In the genomic region with DNA sequence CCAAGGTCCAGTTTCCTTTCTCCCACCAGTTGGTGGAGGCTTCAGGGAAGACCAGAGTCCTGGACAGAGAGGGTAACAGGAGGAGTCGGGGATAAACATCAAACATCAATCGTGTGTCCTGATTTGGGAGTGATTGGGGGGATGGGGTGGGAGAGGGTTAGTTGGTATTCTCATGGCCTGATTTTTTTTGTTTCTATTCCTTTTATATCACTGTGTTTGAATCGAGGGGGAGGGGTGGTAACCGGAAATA, we compare ENCODE assay signal across 9 cellular contexts. TPM values are rescaled to one million over a fixed set of nuclear protein-coding genes. Genes with fewer than 3 reads are reported as not detected.
DNase-seq lines count a peak whose midpoint lies in the region; ATAC-seq and TF ChIP-seq lines count a peak whose summit lies in the region.
"Had no signal": no experiment of that assay in that cellular context is flagged by ENCODE, and none has a peak within 500 bp of the region (broad histone marks: within the 10 kb centered on the region; RNA-seq: fewer than 3 reads in every experiment).

No MANE protein-coding gene starts in this region.

- H3K4ac ChIP-seq in neuronal stem cell (ENCODE audit: low read length): no peak overlapping the region

- no peaks in the 10 kb centered on the region for H3K9me3 ChIP-seq in CD4-positive, CD25-positive, alpha-beta regulatory T cell (ENCODE audit: control insufficient read depth in 2 of 2, low read length in 2 of 2)
- H3K9me3 ChIP-seq in OCI-LY1 (ENCODE audit: low read length): no peaks in the 10 kb centered on the region
- no peaks in the 10 kb centered on the region for H3K9me3 ChIP-seq in neuronal stem cell (replicated peaks in 1 of 2; ENCODE audit: control insufficient read depth in 2 of 2, insufficient read depth in 1 of 2, low read depth in 1 of 2, low read length in 2 of 2)
- H3K9me3 ChIP-seq: MG63 had no signal

- H3K4me2 ChIP-seq in OCI-LY1 (ENCODE audit: low read length) (peak overlapping the region; percentile 86), neuronal stem cell (ENCODE audit: insufficient read depth, low read length, poor library complexity, severe bottlenecking) (peak overlapping the region; percentile 87)

- peaks cover 16% of the 10 kb centered on the region for H3K36me3 Mint-ChIP-seq in CD4-positive, CD25-positive, alpha-beta regulatory T cell

- no peaks in the 10 kb centered on the region for H3K9me2 ChIP-seq in OCI-LY1 (ENCODE audit: low read depth, low read length)

- H3K9ac ChIP-seq in OCI-LY1 (ENCODE audit: low read length) (no peak overlapping the region), neuronal stem cell (ENCODE audit: low read depth, low read length, poor library complexity) (no peak overlapping the region)

- H3K9me3 Mint-ChIP-seq in CD4-positive, CD25-positive, alpha-beta regulatory T cell: peaks cover 0 to 3% (median 0%) of the 10 kb centered on the region in 7 donors

- H4K91ac ChIP-seq in neuronal stem cell (ENCODE audit: low read depth, low read length, poor library complexity): no peak overlapping the region

- peaks cover 9 to 75% (median 47%) of the 10 kb centered on the region in 4 donors for H3K4me1 Mint-ChIP-seq in CD4-positive, CD25-positive, alpha-beta regulatory T cell

- peaks cover 60% of the 10 kb centered on the region for H3K4me1 ChIP-seq in CD4-positive, CD25-positive, alpha-beta regulatory T cell (ENCODE audit: control insufficient read depth, insufficient read depth, low read length, poor library complexity, severe bottlenecking)
- H3K4me1 ChIP-seq in OCI-LY1 (ENCODE audit: insufficient read depth, low read length, severe bottlenecking) (peaks cover 50% of the 10 kb centered on the region), neuronal stem cell (ENCODE audit: control insufficient read depth in 2 of 2, insufficient read depth in 1 of 2, low read depth in 1 of 2, low read length in 2 of 2) (peaks cover 33 to 49% of the 10 kb centered on the region in 2 donors)

- H4K8ac ChIP-seq in neuronal stem cell (ENCODE audit: low read depth, low read length): no peak overlapping the region

- peaks cover 19% of the 10 kb centered on the region for H3K36me3 ChIP-seq in CD4-positive, CD25-positive, alpha-beta regulatory T cell (ENCODE audit: control insufficient read depth, insufficient read depth, low read length)
- peaks cover 24% of the 10 kb centered on the region; the same call in 1 of the 2 replicates for H3K36me3 ChIP-seq in OCI-LY1 (ENCODE audit: insufficient read depth, low read length)
- H3K36me3 ChIP-seq in neuronal stem cell (replicated peaks in 1 of 2; ENCODE audit: control insufficient read depth in 2 of 2, insufficient read depth in 2 of 2, low read length in 2 of 2): peaks cover 22 to 35% of the 10 kb centered on the region in 2 donors

- no CpG with 5 or more reads among the region's 4 CpGs for WGBS in neuronal stem cell (ENCODE audit: extremely low coverage in 2 of 2, insufficient read length in 2 of 2, insufficient replicate concordance in 1 of 2), 2 donors

- no peak overlapping the region for H2BK12ac ChIP-seq in neuronal stem cell (ENCODE audit: low read length)

- H3F3A ChIP-seq in OCI-LY1 (ENCODE audit: insufficient read depth, low read length): 0 out of 2 replicates have a peak, but pooled peaks cover 4% of the 10 kb centered on the region

- intact Hi-C loops in dorsolateral prefrontal cortex (cut with DNase I): loop anchor here (5.0 to 10.0 kb wide), 2 partner anchors 232 to 1239 kb away; no protein-coding TSS in a partner anchor

- H3K14ac ChIP-seq in neuronal stem cell (ENCODE audit: low read length): no peak overlapping the region

- TF ChIP-seq CTCF in OCI-LY1 (IDR thresholded peaks at IDR 0.05; ENCODE audit: low read length) (no peak), dorsolateral prefrontal cortex (IDR thresholded peaks at IDR 0.05 in 54 of 56, conservative IDR thresholded peaks at IDR 0.05 in 2 of 56; ENCODE audit: low read depth in 1 of 56, partially characterized antibody in 56 of 56) (no peak)

- peak overlapping the region; percentile 92 to 100 (median 96) for H3K4me3 Mint-ChIP-seq in CD4-positive, CD25-positive, alpha-beta regulatory T cell

- no peak overlapping the region for H2BK15ac ChIP-seq in neuronal stem cell (ENCODE audit: low read length)

- no peak for ATAC-seq in CD4-positive, CD25-positive, alpha-beta regulatory T cell (ENCODE audit: low read depth in 2 of 2)
- ATAC-seq in left lobe of liver: no peak
- no peak for ATAC-seq in GM19467 (IDR thresholded peaks at IDR 0.05; ENCODE audit: unreplicated experiment)

- peaks cover 14% of the 10 kb centered on the region for H3K79me1 ChIP-seq in neuronal stem cell (ENCODE audit: low read depth, low read length)

- no peak overlapping the region for H2AK5ac ChIP-seq in neuronal stem cell (ENCODE audit: low read depth, low read length)

- H4K20me1 ChIP-seq in OCI-LY1 (ENCODE audit: insufficient read depth, low read length): no peaks in the 10 kb centered on the region

- no peak overlapping the region for H2AFZ ChIP-seq in OCI-LY1 (ENCODE audit: low read length)
- no peak overlapping the region for H2AFZ ChIP-seq in neuronal stem cell (ENCODE audit: low read length)

- H2BK120ac ChIP-seq in neuronal stem cell (ENCODE audit: low read depth, low read length): no peak overlapping the region

- H3K23ac ChIP-seq in neuronal stem cell (ENCODE audit: low read depth, low read length, poor library complexity): no peak overlapping the region

- no peak overlapping the region for H2BK5ac ChIP-seq in neuronal stem cell (ENCODE audit: low read length)

- DNase-seq in CD4-positive, CD25-positive, alpha-beta regulatory T cell: no peak
- DNase-seq in dorsolateral prefrontal cortex (no peak), neuronal stem cell (ENCODE audit: low spot score) (no peak), DMS153 treated with DMSO at 0.1 percent for 48 hours (lab: John Stamatoyannopoulos, UW; ENCODE audit: unreplicated experiment) (no peak), left lobe of liver (ENCODE audit: low spot score) (no peak), kidney glomerular epithelial cell (lab: John Stamatoyannopoulos, UW) (no peak)
- DNase-seq: MG63 had no signal

- H3K27me3 Mint-ChIP-seq in CD4-positive, CD25-positive, alpha-beta regulatory T cell: no peaks in the 10 kb centered on the region

- peak overlapping the region in 2 of 3 donors; percentile 82 to 89 for H3K27ac Mint-ChIP-seq in CD4-positive, CD25-positive, alpha-beta regulatory T cell

- H3K27me3 ChIP-seq in CD4-positive, CD25-positive, alpha-beta regulatory T cell (ENCODE audit: control insufficient read depth, insufficient read depth, low read length): no peaks in the 10 kb centered on the region
- H3K27me3 ChIP-seq in OCI-LY1 (ENCODE audit: insufficient read depth, low read length): no peaks in the 10 kb centered on the region
- no peaks in the 10 kb centered on the region for H3K27me3 ChIP-seq in dorsolateral prefrontal cortex
- H3K27me3 ChIP-seq in neuronal stem cell (ENCODE audit: control insufficient read depth in 3 of 3, insufficient read depth in 3 of 3, low read depth in 1 of 3, low read length in 3 of 3): no peaks in the 10 kb centered on the region
- H3K27me3 ChIP-seq: MG63 had no signal

- no peak overlapping the region for H3K4me3 ChIP-seq in CD4-positive, CD25-positive, alpha-beta regulatory T cell (ENCODE audit: low read depth, low read length)
- H3K4me3 ChIP-seq in OCI-LY1 (ENCODE audit: low read depth, low read length, poor library complexity, severe bottlenecking): peak overlapping the region; percentile 90
- H3K4me3 ChIP-seq in dorsolateral prefrontal cortex: peak overlapping the region in 58 of 59 donors; percentile 45 to 91 (median 76)
- H3K4me3 ChIP-seq in neuronal stem cell (ENCODE audit: low read length in 2 of 2): peak overlapping the region in 1 of 2 donors; percentile 73
- H3K4me3 ChIP-seq: MG63 had no signal

- no peaks in the 10 kb centered on the region for H3K79me2 ChIP-seq in OCI-LY1 (ENCODE audit: insufficient read depth, low read length)

- H3K18ac ChIP-seq in neuronal stem cell (ENCODE audit: low read length): no peak overlapping the region

- H3K27ac ChIP-seq in CD4-positive, CD25-positive, alpha-beta regulatory T cell (ENCODE audit: insufficient read depth, low read length, poor library complexity, severe bottlenecking): peak overlapping the region; percentile 69
- H3K27ac ChIP-seq in OCI-LY1 (ENCODE audit: low read depth, low read length, poor library complexity, severe bottlenecking) (no peak overlapping the region), dorsolateral prefrontal cortex (peak overlapping the region in 6 of 59 donors; percentile 3 to 72 (median 46)), neuronal stem cell (replicated peaks; ENCODE audit: low read length) (no peak overlapping the region)

RNA-seq across cellular contexts. Expression of a gene that starts 0.4 kb away (rescaled TPM):
- 8.8 TPM for total RNA-seq in CD4-positive, CD25-positive, alpha-beta regulatory T cell
- 10 to 100 TPM; 33.3 to 53.9 (median 41.9) TPM for polyA plus RNA-seq in CD4-positive, CD25-positive, alpha-beta regulatory T cell
- 10 to 100 TPM in 2 of 120 experiments, 1 to 10 TPM in 118; 2.0 to 15.0 (median 5.2) TPM for total RNA-seq in dorsolateral prefrontal cortex
- 8.2 TPM for polyA plus RNA-seq in neuronal stem cell (2013, experiment 1 of 2)
- polyA plus RNA-seq in neuronal stem cell (2013, experiment 2 of 2): 8.3 TPM
- 40.3 TPM for total RNA-seq in left lobe of liver

RNA-seq across cellular contexts. Expression of a gene that starts 3.4 kb away (rescaled TPM):
- 24.1 TPM for total RNA-seq in CD4-positive, CD25-positive, alpha-beta regulatory T cell
- 10 to 100 TPM; 11.4 to 27.3 (median 20.4) TPM for polyA plus RNA-seq in CD4-positive, CD25-positive, alpha-beta regulatory T cell
- total RNA-seq in dorsolateral prefrontal cortex (10 to 100 TPM; 23.7 to 48.3 (median 35.6) TPM), left lobe of liver (74.8 TPM)
- polyA plus RNA-seq in neuronal stem cell (2013, experiment 1 of 2): 42.0 TPM
- 40.1 TPM for polyA plus RNA-seq in neuronal stem cell (2013, experiment 2 of 2)

RNA-seq across cellular contexts. Expression of a gene that starts 3.6 kb away (rescaled TPM):
- total RNA-seq in CD4-positive, CD25-positive, alpha-beta regulatory T cell: 62.6 TPM
- 1 to 10 TPM; 7.1 to 8.9 (median 7.2) TPM for polyA plus RNA-seq in CD4-positive, CD25-positive, alpha-beta regulatory T cell
- total RNA-seq in dorsolateral prefrontal cortex (10 to 100 TPM; 47.2 to 81.0 (median 62.9) TPM), left lobe of liver (23.3 TPM)
- polyA plus RNA-seq in neuronal stem cell (2013, experiment 1 of 2): 18.7 TPM
- polyA plus RNA-seq in neuronal stem cell (2013, experiment 2 of 2): 18.1 TPM

RNA-seq across cellular contexts. Expression of a gene that starts 4.2 kb away (rescaled TPM):
- 34.2 TPM for total RNA-seq in CD4-positive, CD25-positive, alpha-beta regulatory T cell
- polyA plus RNA-seq in CD4-positive, CD25-positive, alpha-beta regulatory T cell: 1 to 10 TPM; 4.9 to 6.3 (median 5.5) TPM
- total RNA-seq in dorsolateral prefrontal cortex (10 to 100 TPM; 36.6 to 62.1 (median 48.0) TPM), left lobe of liver (19.2 TPM)
- polyA plus RNA-seq in neuronal stem cell (2013, experiment 1 of 2): 47.3 TPM
- polyA plus RNA-seq in neuronal stem cell (2013, experiment 2 of 2): 47.9 TPM

RNA-seq across cellular contexts. Expression of a gene that starts 11.8 kb away (rescaled TPM):
- 0.89 TPM for total RNA-seq in CD4-positive, CD25-positive, alpha-beta regulatory T cell
- under 1 TPM in 2 of 4 donors, not detected in 2; 0.34 to 0.43 TPM for polyA plus RNA-seq in CD4-positive, CD25-positive, alpha-beta regulatory T cell
- total RNA-seq in dorsolateral prefrontal cortex (10 to 100 TPM in 31 of 120 experiments, 1 to 10 TPM in 89; 3.6 to 21.1 (median 8.3) TPM), left lobe of liver (0.55 TPM)
- polyA plus RNA-seq in neuronal stem cell (2013, experiment 1 of 2): 0.86 TPM
- 0.82 TPM for polyA plus RNA-seq in neuronal stem cell (2013, experiment 2 of 2)
